8 cellular contexts compared by ENCODE assay signal in genomic region chr17:78013683-78014467, GRCh38. TPM values are rescaled to one million over a fixed set of nuclear protein-coding genes. Genes with fewer than 3 reads are reported as not detected.
DNase-seq lines count a peak whose midpoint lies in the region; ATAC-seq and TF ChIP-seq lines count a peak whose summit lies in the region.

No MANE protein-coding gene starts in this region.

- TF ChIP-seq EP300 in esophagus muscularis mucosa (IDR thresholded peaks at IDR 0.05) (no peak), tibial nerve (IDR thresholded peaks at IDR 0.05) (peak in 1 of 2 donors; percentile 38)

- H3K36me3 Mint-ChIP-seq in natural killer cell = no peaks in the 10 kb centered on the region

- H3K36me3 ChIP-seq in esophagus muscularis mucosa (peaks cover 5 to 45% (median 13%) of the 10 kb centered on the region in 4 donors), tibial nerve (peaks cover 0 to 23% (median 0%) of the 10 kb centered on the region in 3 donors)

- peak overlapping the region; percentile 5 to 17 for H3K27ac Mint-ChIP-seq in natural killer cell

- H3K4me3 ChIP-seq in esophagus muscularis mucosa (no peak overlapping the region), tibial nerve (no peak overlapping the region)

- no peaks in the 10 kb centered on the region for H3K9me3 ChIP-seq in esophagus muscularis mucosa
- no peaks in the 10 kb centered on the region for H3K9me3 ChIP-seq in tibial nerve

- TF ChIP-seq CTCF in C4-2B (conservative IDR thresholded peaks at IDR 0.05) (peak; percentile 90), esophagus muscularis mucosa (IDR thresholded peaks at IDR 0.05) (peak; percentile 81 to 86 (median 85)), natural killer cell (IDR thresholded peaks at IDR 0.05) (peak; percentile 78), tibial nerve (IDR thresholded peaks at IDR 0.05) (peak; percentile 74 to 90 (median 78))

- 38% methylated on average over 4 of the region's 4 CpGs for WGBS in esophagus muscularis mucosa
- 25 to 30% methylated on average over 4 of the region's 4 CpGs for WGBS in tibial nerve, 2 donors

- H3K9me3 Mint-ChIP-seq in natural killer cell = no peaks in the 10 kb centered on the region

- no peaks in the 10 kb centered on the region for H3K27me3 ChIP-seq in esophagus muscularis mucosa
- H3K27me3 ChIP-seq in tibial nerve = no peaks in the 10 kb centered on the region

- no peak overlapping the region for H3K27ac ChIP-seq in C4-2B
- H3K27ac ChIP-seq in esophagus muscularis mucosa (replicated peaks in 1 of 4) = peak overlapping the region in 1 of 4 donors; percentile 27
- no peak overlapping the region for H3K27ac ChIP-seq in tibial nerve

- peak; percentile 57 for DNase-seq in HCEC 1CT
- peak; percentile 43 for DNase-seq in NCI-H526 treated with DMSO at 0.1 percent for 48 hours (lab: John Stamatoyannopoulos, UW)
- DNase-seq in activated CD8-positive, alpha-beta memory T cell treated with anti-CD3 and anti-CD28 coated beads, Interleukin-2, amount 50 U/mL, for 1 hour (ENCODE audit: extremely low read depth) = peak; percentile 24
- DNase-seq in esophagus muscularis mucosa (ENCODE audit: extremely low spot score) = no peak
- DNase-seq in natural killer cell = no peak
- peak; percentile 45 to 90 for DNase-seq in tibial nerve (ENCODE audit: low spot score in 2 of 2)

- intact Hi-C loops in esophagus muscularis mucosa (cut with DNase I) (loop anchor here (5.0 to 10.0 kb wide), 2 partner anchors 239 to 472 kb away; no protein-coding TSS in a partner anchor), natural killer cell (cut with micrococcal nuclease) (loop anchor here (1.0 kb wide), 2 partner anchors 242 to 472 kb away; no protein-coding TSS in a partner anchor)

- H3K4me1 ChIP-seq in esophagus muscularis mucosa = peaks cover 6 to 14% (median 13%) of the 10 kb centered on the region in 4 donors
- peaks cover 0 to 13% (median 0%) of the 10 kb centered on the region in 4 donors for H3K4me1 ChIP-seq in tibial nerve

- ATAC-seq in natural killer cell = peak; percentile 44 to 77 (median 70)
- ATAC-seq in HG02610 (IDR thresholded peaks at IDR 0.05; ENCODE audit: unreplicated experiment) = no peak

- TF ChIP-seq POLR2A in esophagus muscularis mucosa (IDR thresholded peaks at IDR 0.05; ENCODE audit: low read depth) (no peak), tibial nerve (IDR thresholded peaks at IDR 0.05) (no peak)

- H3K27me3 Mint-ChIP-seq in natural killer cell (ENCODE audit: low read depth in 2 of 2) = no peaks in the 10 kb centered on the region

- H3K4me3 Mint-ChIP-seq in natural killer cell = no peak overlapping the region

- peaks cover 26 to 31% of the 10 kb centered on the region in 2 donors for H3K4me1 Mint-ChIP-seq in natural killer cell

RNA-seq across cellular contexts. Expression of gene TNRC6C, which starts 55.4 kb away (rescaled TPM):
- total RNA-seq in esophagus muscularis mucosa = 10 to 100 TPM; 21.4 to 31.6 (median 29.0) TPM
- total RNA-seq in natural killer cell = 100 to 1,000 TPM in 1 of 3 donors, 10 to 100 TPM in 2; 74.3 to 100 (median 76.3) TPM
- total RNA-seq in tibial nerve = 10 to 100 TPM; 24.0 to 43.5 (median 34.3) TPM

Comparison
In these comparisons a context has a peak if more than half of its experiments do, and no peak if none do; other contexts are left out.
1. DNase-seq: peak in HCEC 1CT (single experiment), NCI-H526 treated with DMSO at 0.1 percent for 48 hours (single experiment), activated CD8-positive, alpha-beta memory T cell treated with anti-CD3 and anti-CD28 coated beads, Interleukin-2, amount 50 U/mL, for 1 hour (single experiment) and tibial nerve (2 of 2); none in esophagus muscularis mucosa (single experiment) and natural killer cell (single experiment).
2. Peak in every context shown above with its lines, with median percentiles within 50 percentile points of each other: CTCF ChIP-seq.